Comparison of ENCODE assay signal across 9 cellular contexts in genomic region chr4:185573651-185574199, GRCh38. TPM values are rescaled to one million over a fixed set of nuclear protein-coding genes. Genes with fewer than 3 reads are reported as not detected.
A peak's percentile ranks its signal among the peaks of the same experiment; 100 is the strongest.
DNase-seq lines count a peak whose midpoint lies in the region; ATAC-seq and TF ChIP-seq lines count a peak whose summit lies in the region.
"Had no signal": no experiment of that assay in that cellular context is flagged by ENCODE, and none has a peak within 500 bp of the region (broad histone marks: within the 10 kb centered on the region; RNA-seq: fewer than 3 reads in every experiment).

No MANE protein-coding gene starts in this region.

- 53 to 60% (median 58%) methylated on average over 10 of the region's 10 CpGs for WGBS in spleen, 5 donors

- H3K9me3 Mint-ChIP-seq in stimulated activated naive B cell treated with anti-CD40 and anti-IgM and Interleukin-4, amounts not matched to agents 10 μg/mL and 1 μg/mL and 100 μg/mL, for 72 hours: no peaks in the 10 kb centered on the region
- no peaks in the 10 kb centered on the region for H3K9me3 Mint-ChIP-seq in activated CD4-positive, alpha-beta memory T cell treated with anti-CD3 and anti-CD28 coated beads, Interleukin-2, amount 10 ng/mL, durations not matched to agents 7 days and 5 days

- ATAC-seq in SK-N-SH treated with all-trans-retinoic acid at 6 μM for 48 hours (peak; percentile 99), GM21515 (IDR thresholded peaks at IDR 0.05; ENCODE audit: unreplicated experiment) (no peak)
- ATAC-seq in stimulated activated naive B cell treated with anti-CD40 and anti-IgM and Interleukin-4, amounts not matched to agents 10 μg/mL and 1 μg/mL and 100 μg/mL, for 72 hours (replicated peaks): no peak

- intact Hi-C loops in spleen (cut with DNase I; ENCODE audit: low total_unique reads): no loop called here

- CTCF ChIA-PET in activated CD4-positive, alpha-beta memory T cell treated with anti-CD3 and anti-CD28 coated beads, Interleukin-2, amount 10 ng/mL, durations not matched to agents 7 days and 5 days (lab: Charles Lee): interaction anchor here (2.7 kb wide), 1 partner anchor 24 kb away, joined by 8 read pairs; no protein-coding TSS in a partner anchor

- no peaks in the 10 kb centered on the region for H3K36me3 Mint-ChIP-seq in stimulated activated naive B cell treated with anti-CD40 and anti-IgM and Interleukin-4, amounts not matched to agents 10 μg/mL and 1 μg/mL and 100 μg/mL, for 72 hours
- no peaks in the 10 kb centered on the region for H3K36me3 Mint-ChIP-seq in activated CD4-positive, alpha-beta memory T cell treated with anti-CD3 and anti-CD28 coated beads, Interleukin-2, amount 10 ng/mL, durations not matched to agents 7 days and 5 days (ENCODE audit: low read depth)

- POLR2A ChIA-PET in activated CD4-positive, alpha-beta memory T cell treated with anti-CD3 and anti-CD28 coated beads, Interleukin-2, amount 10 ng/mL, durations not matched to agents 7 days and 5 days (lab: Charles Lee): no interaction called here

- H3K4me3 Mint-ChIP-seq in stimulated activated naive B cell treated with anti-CD40 and anti-IgM and Interleukin-4, amounts not matched to agents 10 μg/mL and 1 μg/mL and 100 μg/mL, for 72 hours: no peak overlapping the region
- no peak overlapping the region for H3K4me3 Mint-ChIP-seq in activated CD4-positive, alpha-beta memory T cell treated with anti-CD3 and anti-CD28 coated beads, Interleukin-2, amount 10 ng/mL, durations not matched to agents 7 days and 5 days

- TF ChIP-seq CTCF in cardiac muscle cell (IDR thresholded peaks at IDR 0.05; ENCODE audit: low read depth, low read length): no peak
- no peak for TF ChIP-seq CTCF in spleen (IDR thresholded peaks at IDR 0.05 in 8 of 11, conservative IDR thresholded peaks at IDR 0.05 in 3 of 11)

- H3K27ac Mint-ChIP-seq in stimulated activated naive B cell treated with anti-CD40 and anti-IgM and Interleukin-4, amounts not matched to agents 10 μg/mL and 1 μg/mL and 100 μg/mL, for 72 hours: no peak overlapping the region
- H3K27ac Mint-ChIP-seq in activated CD4-positive, alpha-beta memory T cell treated with anti-CD3 and anti-CD28 coated beads, Interleukin-2, amount 10 ng/mL, durations not matched to agents 7 days and 5 days: no peak overlapping the region

- H3K4me1 ChIP-seq in cardiac muscle cell (ENCODE audit: low read depth) (peaks cover 27% of the 10 kb centered on the region), spleen (peaks cover 0 to 6% (median 0%) of the 10 kb centered on the region in 6 donors)

- TF ChIP-seq POLR2A in spleen (IDR thresholded peaks at IDR 0.05): no peak

- H3K36me3 ChIP-seq in cardiac muscle cell (no peaks in the 10 kb centered on the region), spleen (no peaks in the 10 kb centered on the region)
- H3K36me3 ChIP-seq: suprapubic skin had no signal

- H3K27ac ChIP-seq in cardiac muscle cell (peak overlapping the region; percentile 53), spleen (peak overlapping the region in 7 of 8 donors; percentile 8 to 66 (median 57))
- H3K27ac ChIP-seq: suprapubic skin had no signal

- peaks cover 18 to 23% of the 10 kb centered on the region in 2 donors for H3K27me3 Mint-ChIP-seq in stimulated activated naive B cell treated with anti-CD40 and anti-IgM and Interleukin-4, amounts not matched to agents 10 μg/mL and 1 μg/mL and 100 μg/mL, for 72 hours
- H3K27me3 Mint-ChIP-seq in activated CD4-positive, alpha-beta memory T cell treated with anti-CD3 and anti-CD28 coated beads, Interleukin-2, amount 10 ng/mL, durations not matched to agents 7 days and 5 days: peaks cover 12% of the 10 kb centered on the region

- H3K4me3 ChIP-seq in cardiac muscle cell (no peak overlapping the region), spleen (no peak overlapping the region)
- H3K4me3 ChIP-seq: suprapubic skin had no signal

- H3K4me1 Mint-ChIP-seq in stimulated activated naive B cell treated with anti-CD40 and anti-IgM and Interleukin-4, amounts not matched to agents 10 μg/mL and 1 μg/mL and 100 μg/mL, for 72 hours: no peaks in the 10 kb centered on the region
- no peaks in the 10 kb centered on the region for H3K4me1 Mint-ChIP-seq in activated CD4-positive, alpha-beta memory T cell treated with anti-CD3 and anti-CD28 coated beads, Interleukin-2, amount 10 ng/mL, durations not matched to agents 7 days and 5 days

- H3K27me3 ChIP-seq in cardiac muscle cell (no peaks in the 10 kb centered on the region), spleen (replicated peaks in 1 of 7) (no peaks in the 10 kb centered on the region)
- H3K27me3 ChIP-seq: suprapubic skin had no signal

- peak; percentile 86 for DNase-seq in HPDE6-E6E7 (ENCODE audit: extremely low spot score)
- peak; percentile 56 to 84 for DNase-seq in cardiac muscle cell (ENCODE audit: low read depth in 1 of 2, low spot score in 1 of 2)
- DNase-seq in spleen: no peak
- no peak for DNase-seq in AML-193 (lab: John Stamatoyannopoulos, UW)
- DNase-seq in stimulated activated naive B cell treated with anti-CD40 and anti-IgM and Interleukin-4, amounts not matched to agents 10 μg/mL and 1 μg/mL and 100 μg/mL, for 72 hours: no peak
- no peak for DNase-seq in activated CD4-positive, alpha-beta memory T cell treated with anti-CD3 and anti-CD28 coated beads, Interleukin-2, amount 10 ng/mL, durations not matched to agents 7 days and 5 days

- no peaks in the 10 kb centered on the region for H3K9me3 ChIP-seq in cardiac muscle cell (ENCODE audit: low read depth)
- H3K9me3 ChIP-seq in spleen: no peaks in the 10 kb centered on the region
- H3K9me3 ChIP-seq: suprapubic skin had no signal

TF ChIP-seq in SK-N-SH treated with all-trans-retinoic acid at 6 μM for 48 hours, 23 proteins besides CTCF, POLR2A, EP300 and RAD21:
- no peak for TF ChIP-seq ZNF565 (CRISPR knock-in tag; conservative IDR thresholded peaks at IDR 0.05; ENCODE audit: low read depth)
- TF ChIP-seq, protein P1, sequence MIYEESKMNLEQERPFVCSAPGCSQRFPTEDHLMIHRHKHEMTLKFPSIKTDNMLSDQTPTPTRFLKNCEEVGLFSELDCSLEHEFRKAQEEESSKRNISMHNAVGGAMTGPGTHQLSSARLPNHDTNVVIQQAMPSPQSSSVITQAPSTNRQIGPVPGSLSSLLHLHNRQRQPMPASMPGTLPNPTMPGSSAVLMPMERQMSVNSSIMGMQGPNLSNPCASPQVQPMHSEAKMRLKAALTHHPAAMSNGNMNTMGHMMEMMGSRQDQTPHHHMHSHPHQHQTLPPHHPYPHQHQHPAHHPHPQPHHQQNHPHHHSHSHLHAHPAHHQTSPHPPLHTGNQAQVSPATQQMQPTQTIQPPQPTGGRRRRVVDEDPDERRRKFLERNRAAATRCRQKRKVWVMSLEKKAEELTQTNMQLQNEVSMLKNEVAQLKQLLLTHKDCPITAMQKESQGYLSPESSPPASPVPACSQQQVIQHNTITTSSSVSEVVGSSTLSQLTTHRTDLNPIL (CRISPR knock-in tag; IDR thresholded peaks at IDR 0.05; ENCODE audit: low read depth): no peak
- 0 out of 2 replicates have a peak, but pooled peaks have one; percentile 36 for TF ChIP-seq ZFP3 (CRISPR knock-in tag; IDR thresholded peaks at IDR 0.05)
TF ChIP-seq in SK-N-SH treated with all-trans-retinoic acid at 6 μM for 48 hours: peak in this region for 1.

RNA-seq across cellular contexts. Expression of gene PDLIM3, which starts 38.4 kb away (rescaled TPM):
- total RNA-seq in cardiac muscle cell (35.2 and 43.2 TPM in 2 replicates), spleen (100 to 1,000 TPM in 1 of 7 donors, 10 to 100 TPM in 6; 30.0 to 107 (median 67.5) TPM)
- polyA plus RNA-seq in cardiac muscle cell (23.6 and 29.1 TPM in 2 replicates), spleen (10 to 100 TPM; 28.0 to 43.9 (median 30.2) TPM)
- total RNA-seq in activated CD4-positive, alpha-beta memory T cell treated with anti-CD3 and anti-CD28 coated beads, Interleukin-2, amount 10 ng/mL, durations not matched to agents 7 days and 5 days: not detected

Comparison
In these comparisons a context has a peak if more than half of its experiments do, and no peak if none do; other contexts are left out.
1. DNase-seq: peak in HPDE6-E6E7 (single experiment) and cardiac muscle cell (2 of 2); none in spleen (single experiment), AML-193 (0 of 2), stimulated activated naive B cell treated with anti-CD40 and anti-IgM and Interleukin-4, amounts not matched to agents 10 μg/mL and 1 μg/mL and 100 μg/mL, for 72 hours (single experiment) and activated CD4-positive, alpha-beta memory T cell treated with anti-CD3 and anti-CD28 coated beads, Interleukin-2, amount 10 ng/mL, durations not matched to agents 7 days and 5 days (single experiment).
2. RNA of gene PDLIM3, which starts 38.4 kb away (total RNA-seq): 30.0 to 107 TPM in spleen and 35.2 to 43.2 TPM in cardiac muscle cell; not detected in activated CD4-positive, alpha-beta memory T cell treated with anti-CD3 and anti-CD28 coated beads, Interleukin-2, amount 10 ng/mL, durations not matched to agents 7 days and 5 days; every median in the first group is over 10 times any median in the second.